20 cellular contexts compared by ENCODE assay signal in the genomic region with DNA sequence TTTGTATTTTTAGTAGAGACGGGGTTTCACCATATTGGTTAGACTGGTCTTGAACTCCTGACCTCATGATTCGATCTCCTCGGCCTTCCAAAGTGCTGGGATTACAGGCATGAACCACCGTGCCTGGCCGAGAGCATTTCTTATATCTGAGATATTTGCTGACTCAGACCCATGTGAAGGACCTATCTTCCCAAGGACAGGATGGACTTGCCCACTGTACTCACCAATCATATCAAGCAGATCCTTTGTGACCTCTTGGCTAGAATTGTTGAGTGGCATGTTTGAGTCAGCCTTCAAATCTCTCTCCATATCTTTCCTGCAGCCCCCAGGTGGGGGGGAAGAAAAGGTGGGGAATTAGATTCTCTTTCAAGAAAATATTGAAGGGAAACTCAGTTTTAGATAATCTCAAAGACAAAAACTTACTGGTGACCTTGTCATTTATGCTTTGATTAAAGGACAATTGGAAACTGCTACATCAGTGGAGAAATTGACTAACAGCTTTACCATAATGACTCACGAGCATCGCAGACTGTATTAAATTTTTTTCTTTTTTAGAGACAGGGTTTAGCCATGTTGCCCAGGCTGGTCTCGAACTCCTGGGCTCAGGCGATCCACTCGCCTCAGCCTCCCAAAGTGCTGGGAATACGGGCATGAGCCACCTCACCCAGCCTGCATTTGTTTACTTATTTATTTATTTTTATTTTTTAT. TPM values are rescaled to one million over a fixed set of nuclear protein-coding genes. Genes with fewer than 3 reads are reported as not detected.
DNase-seq lines count a peak whose midpoint lies in the region; ATAC-seq, FAIRE-seq and TF ChIP-seq lines count a peak whose summit lies in the region.
"Had no signal": no experiment of that assay in that cellular context is flagged by ENCODE, and none has a peak within 500 bp of the region (broad histone marks: within the 10 kb centered on the region; RNA-seq: fewer than 3 reads in every experiment).

No MANE protein-coding gene starts in this region.

- CTCF ChIA-PET in activated CD4-positive, alpha-beta T cell treated with anti-CD3 and anti-CD28 coated beads for 36 hours (lab: Charles Lee), result interaction anchor here (0.5 kb wide), 1 partner anchor 162 kb away, joined by 3 read pairs; no protein-coding TSS in a partner anchor
- CTCF ChIA-PET in A549 (lab: Yijun Ruan, JAX) (interaction anchor here (0.7 kb wide), 1 partner anchor 471 kb away, joined by 3 read pairs; no protein-coding TSS in a partner anchor), endothelial cell of umbilical vein (lab: Charles Lee) (no interaction called here)

- POLR2A ChIA-PET in activated CD4-positive, alpha-beta T cell treated with anti-CD3 and anti-CD28 coated beads for 36 hours (lab: Charles Lee), result no interaction called here
- POLR2A ChIA-PET in A549 (lab: Yijun Ruan, JAX) (no interaction called here), endothelial cell of umbilical vein (lab: Charles Lee) (no interaction called here)

- dilution Hi-C loops in endothelial cell of umbilical vein (cut with MboI; ENCODE audit: extremely low pct_ligation_motif_present, low sequenced_read_pairs), result no loop called here

- H3K9me3 ChIP-seq in A549 (no peaks in the 10 kb centered on the region), endothelial cell of umbilical vein (replicated peaks; ENCODE audit: control insufficient read depth, insufficient read depth, low read length) (no peaks in the 10 kb centered on the region), prostate gland (no peaks in the 10 kb centered on the region)
- H3K9me3 ChIP-seq: BLaER1, HAP-1 had no signal

- FAIRE-seq in A549 (lab: Jason Lieb, UNC) (no peak), endothelial cell of umbilical vein (lab: Jason Lieb, UNC) (peak; percentile 81)
- FAIRE-seq: D721Med, G401.6 had no signal

- H3K27ac Mint-ChIP-seq in activated CD4-positive, alpha-beta T cell treated with anti-CD3 and anti-CD28 coated beads for 36 hours, result peak overlapping the region; percentile 47
- no peak overlapping the region for H3K27ac Mint-ChIP-seq in activated T-helper 17 cell treated with anti-CD3 and anti-CD28 coated beads, Interleukin-2, amount 50 U/mL, for 72 hours

- H3K4me1 Mint-ChIP-seq in activated CD4-positive, alpha-beta T cell treated with anti-CD3 and anti-CD28 coated beads for 36 hours, result peaks cover 30% of the 10 kb centered on the region
- H3K4me1 Mint-ChIP-seq in activated T-helper 17 cell treated with anti-CD3 and anti-CD28 coated beads, Interleukin-2, amount 50 U/mL, for 72 hours, result no peaks in the 10 kb centered on the region

- no peak for TF ChIP-seq EP300 in A549 (IDR thresholded peaks at IDR 0.05)

- H3K79me2 ChIP-seq in endothelial cell of umbilical vein (ENCODE audit: control insufficient read depth, insufficient read depth, low read length), result no peaks in the 10 kb centered on the region

- H3K9me3 Mint-ChIP-seq in activated CD4-positive, alpha-beta T cell treated with anti-CD3 and anti-CD28 coated beads for 36 hours (ENCODE audit: low read depth), result no peaks in the 10 kb centered on the region
- H3K9me3 Mint-ChIP-seq in activated T-helper 17 cell treated with anti-CD3 and anti-CD28 coated beads, Interleukin-2, amount 50 U/mL, for 72 hours, result no peaks in the 10 kb centered on the region
- H3K9me3 Mint-ChIP-seq: CD8-positive, alpha-beta memory T cell had no signal

- no TSS peak for BruUV-seq in endothelial cell of umbilical vein (replicated peaks; lab: Mats Ljungman, UMichigan)

- WGBS in A549 (ENCODE audit: missing lambda C conversion rate), result 95% methylated on average over 11 of the region's 11 CpGs
- 95% methylated on average over 11 of the region's 11 CpGs for WGBS in prostate gland

- H2AFZ ChIP-seq in endothelial cell of umbilical vein (ENCODE audit: low read depth, low read length), result no peak overlapping the region

- H3K4me3 Mint-ChIP-seq in activated CD4-positive, alpha-beta T cell treated with anti-CD3 and anti-CD28 coated beads for 36 hours, result no peak overlapping the region
- no peak overlapping the region for H3K4me3 Mint-ChIP-seq in activated T-helper 17 cell treated with anti-CD3 and anti-CD28 coated beads, Interleukin-2, amount 50 U/mL, for 72 hours
- H3K4me3 Mint-ChIP-seq: CD8-positive, alpha-beta memory T cell had no signal

- H3K4me2 ChIP-seq in A549 (no peak overlapping the region), endothelial cell of umbilical vein (ENCODE audit: insufficient read depth, low read length) (no peak overlapping the region)
- H3K4me2 ChIP-seq: BLaER1 had no signal

- no peak for TF ChIP-seq RAD21 in A549 (conservative IDR thresholded peaks at IDR 0.05 in 1 of 2, IDR thresholded peaks at IDR 0.05 in 1 of 2)

- H3K4me3 ChIP-seq in A549 (no peak overlapping the region), endothelial cell of umbilical vein (replicated peaks in 1 of 3; ENCODE audit: insufficient read depth in 1 of 3, low read depth in 1 of 3, low read length in 3 of 3) (no peak overlapping the region), prostate gland (no peak overlapping the region)
- H3K4me3 ChIP-seq: BLaER1, HAP-1 had no signal

- peaks cover 4% of the 10 kb centered on the region; the same call in 2 of the 3 replicates for H3K4me1 ChIP-seq in A549
- H3K4me1 ChIP-seq in endothelial cell of umbilical vein (ENCODE audit: control insufficient read depth, extremely low read depth, insufficient read depth, low read length), result peaks cover 18% of the 10 kb centered on the region
- peaks cover 16% of the 10 kb centered on the region for H3K4me1 ChIP-seq in prostate gland (replicated peaks)
- H3K4me1 ChIP-seq: HAP-1 had no signal

- no peak for TF ChIP-seq CTCF in A549 (IDR thresholded peaks at IDR 0.05)
- no peak for TF ChIP-seq CTCF in endothelial cell of umbilical vein (IDR thresholded peaks at IDR 0.05; ENCODE audit: extremely low read depth in 1 of 2, insufficient read depth in 1 of 2, low read depth in 1 of 2, low read length in 2 of 2)
- TF ChIP-seq CTCF in prostate gland (IDR thresholded peaks at IDR 0.05), result no peak

- no peak overlapping the region for H3K9ac ChIP-seq in endothelial cell of umbilical vein (replicated peaks; ENCODE audit: extremely low read depth, insufficient read depth, low read length)
- H3K9ac ChIP-seq: BLaER1 had no signal

- ATAC-seq in activated CD4-positive, alpha-beta T cell treated with anti-CD3 and anti-CD28 coated beads for 36 hours, result peak; percentile 35
- ATAC-seq in A549 (no peak), HG03025 (IDR thresholded peaks at IDR 0.05; ENCODE audit: low FRiP score, unreplicated experiment) (no peak)
- ATAC-seq in activated T-helper 17 cell treated with anti-CD3 and anti-CD28 coated beads, Interleukin-2, amount 50 U/mL, for 72 hours (replicated peaks), result peak; percentile 16

- no peaks in the 10 kb centered on the region for H3K9me1 ChIP-seq in endothelial cell of umbilical vein (replicated peaks; ENCODE audit: control insufficient read depth, extremely low read depth, insufficient read depth, low read length)

- H3K36me3 ChIP-seq in endothelial cell of umbilical vein (ENCODE audit: control insufficient read depth in 2 of 2, extremely low read depth in 1 of 2, insufficient read depth in 2 of 2, low read length in 2 of 2) (peaks cover 0 to 1% of the 10 kb centered on the region in 2 experiments), prostate gland (no peaks in the 10 kb centered on the region)

- H3K27me3 Mint-ChIP-seq in activated CD4-positive, alpha-beta T cell treated with anti-CD3 and anti-CD28 coated beads for 36 hours, result no peaks in the 10 kb centered on the region
- no peaks in the 10 kb centered on the region for H3K27me3 Mint-ChIP-seq in activated T-helper 17 cell treated with anti-CD3 and anti-CD28 coated beads, Interleukin-2, amount 50 U/mL, for 72 hours
- H3K27me3 Mint-ChIP-seq: CD8-positive, alpha-beta memory T cell had no signal

- H3K27ac ChIP-seq in A549, result no peak overlapping the region
- H3K27ac ChIP-seq in endothelial cell of umbilical vein (ENCODE audit: insufficient read depth, low read depth, low read length), result no peak overlapping the region
- no peak overlapping the region for H3K27ac ChIP-seq in prostate gland
- H3K27ac ChIP-seq: BLaER1 had no signal

- H3K27me3 ChIP-seq in endothelial cell of umbilical vein (ENCODE audit: control insufficient read depth in 2 of 2, insufficient read depth in 2 of 2, low read length in 2 of 2), result no peaks in the 10 kb centered on the region
- no peaks in the 10 kb centered on the region for H3K27me3 ChIP-seq in prostate gland (replicated peaks; ENCODE audit: insufficient read depth)
- H3K27me3 ChIP-seq: BLaER1 had no signal

- H3K36me3 Mint-ChIP-seq in activated CD4-positive, alpha-beta T cell treated with anti-CD3 and anti-CD28 coated beads for 36 hours (ENCODE audit: low read depth), result peaks cover 32% of the 10 kb centered on the region
- H3K36me3 Mint-ChIP-seq in activated T-helper 17 cell treated with anti-CD3 and anti-CD28 coated beads, Interleukin-2, amount 50 U/mL, for 72 hours (ENCODE audit: low read depth), result peaks cover 59% of the 10 kb centered on the region

- intact Hi-C loops in activated CD4-positive, alpha-beta T cell treated with anti-CD3 and anti-CD28 coated beads for 36 hours (cut with DNase I, micrococcal nuclease), result no loop called here
- intact Hi-C loops in endothelial cell of umbilical vein (cut with micrococcal nuclease) (no loop called here), prostate gland (cut with DNase I) (no loop called here)

- H4K20me1 ChIP-seq in endothelial cell of umbilical vein (replicated peaks; ENCODE audit: control insufficient read depth, extremely low read depth, insufficient read depth, low read length), result no peaks in the 10 kb centered on the region
- H4K20me1 ChIP-seq: BLaER1 had no signal

- TF ChIP-seq POLR2A in A549 (IDR thresholded peaks at IDR 0.05; ENCODE audit: low read length), result no peak
- TF ChIP-seq POLR2A in endothelial cell of umbilical vein (IDR thresholded peaks at IDR 0.05; ENCODE audit: low read depth, low read length), result no peak
- TF ChIP-seq POLR2A in prostate gland (IDR thresholded peaks at IDR 0.05), result no peak

- no peak for DNase-seq in activated CD4-positive, alpha-beta T cell treated with anti-CD3 and anti-CD28 coated beads for 36 hours
- DNase-seq in activated CD4-positive, alpha-beta T cell treated with anti-CD3 and anti-CD28 coated beads, Interleukin-2, amount 50 U/mL, for 1 hour, result no peak
- DNase-seq in A549 (ENCODE audit: low read depth in 1 of 2, low spot score in 1 of 2) (no peak), endothelial cell of umbilical vein (ENCODE audit: low read depth, low spot score) (no peak), prostate gland (ENCODE audit: low spot score) (no peak), AG20443 (ENCODE audit: low spot score) (no peak)
- DNase-seq: 8988T; CD8-positive, alpha-beta memory T cell; DMS79 treated with DMSO at 0.1 percent for 48 hours; NCI-H1417; NCI-H1930; NCI-H446; NCI-H69; SIG-M5 had no signal

RNA-seq across cellular contexts. Expression of a gene that starts 3.1 kb away (rescaled TPM):
- total RNA-seq in activated CD4-positive, alpha-beta T cell treated with anti-CD3 and anti-CD28 coated beads for 36 hours, result 1 to 10 TPM; 3.7 to 3.9 TPM
- 1.9 and 2.0 TPM in 2 replicates for polyA plus RNA-seq in A549 (2011; rRNA removed)
- polyA plus RNA-seq in A549 (2012; cell fraction: cytosol; rRNA removed), result 1.5 and 2.2 TPM in 2 replicates
- polyA plus RNA-seq in A549 (2012; cell fraction: nucleus; rRNA removed), result 4.5 and 4.6 TPM in 2 replicates
- 1.5 to 2.0 TPM (median 1.7 TPM) in 3 replicates for polyA plus RNA-seq in A549 (2017; fragmentation: RNase III; extraction: RNeasy Plus Mini Kit Qiagen cat#74134 plus additional on column Dnase treatment)
- 1.2 and 1.7 TPM in 2 replicates for polyA minus RNA-seq in A549 (2011; rRNA and poly(A)+ RNA removed)
- total RNA-seq in activated T-helper 17 cell treated with anti-CD3 and anti-CD28 coated beads, Interleukin-2, amount 50 U/mL, for 72 hours, result 1 to 10 TPM; 9.3 to 9.4 TPM
- total RNA-seq in endothelial cell of umbilical vein, result 3.9 and 5.6 TPM in 2 replicates
- 1.8 and 2.8 TPM in 2 replicates for polyA plus RNA-seq in endothelial cell of umbilical vein
- 2.4 and 2.7 TPM in 2 replicates for polyA plus RNA-seq in endothelial cell of umbilical vein (2011; cell fraction: cytosol; rRNA removed)
- polyA plus RNA-seq in endothelial cell of umbilical vein (2011; cell fraction: nucleus; rRNA removed), result 12.4 and 13.0 TPM in 2 replicates
- 2.0 and 3.2 TPM in 2 replicates for polyA plus RNA-seq in endothelial cell of umbilical vein (2012)
- polyA minus RNA-seq in endothelial cell of umbilical vein, result 3.2 and 5.2 TPM in 2 replicates
- polyA minus RNA-seq in endothelial cell of umbilical vein (2011; cell fraction: cytosol; rRNA and poly(A)+ RNA removed), result 3.2 TPM
- 8.4 and 9.7 TPM in 2 replicates for polyA minus RNA-seq in endothelial cell of umbilical vein (2011; cell fraction: nucleus; rRNA and poly(A)+ RNA removed)
- total RNA-seq in prostate gland, result 1 to 10 TPM; 4.3 to 9.7 TPM

Comparison
In these comparisons a context has a peak if more than half of its experiments do, and no peak if none do; other contexts are left out.
1. ATAC-seq: peak in activated CD4-positive, alpha-beta T cell treated with anti-CD3 and anti-CD28 coated beads for 36 hours (single experiment) and activated T-helper 17 cell treated with anti-CD3 and anti-CD28 coated beads, Interleukin-2, amount 50 U/mL, for 72 hours (single experiment); none in A549 (0 of 2) and HG03025 (single experiment).